ENCODE assay signal across 12 cellular contexts in the genomic region with DNA sequence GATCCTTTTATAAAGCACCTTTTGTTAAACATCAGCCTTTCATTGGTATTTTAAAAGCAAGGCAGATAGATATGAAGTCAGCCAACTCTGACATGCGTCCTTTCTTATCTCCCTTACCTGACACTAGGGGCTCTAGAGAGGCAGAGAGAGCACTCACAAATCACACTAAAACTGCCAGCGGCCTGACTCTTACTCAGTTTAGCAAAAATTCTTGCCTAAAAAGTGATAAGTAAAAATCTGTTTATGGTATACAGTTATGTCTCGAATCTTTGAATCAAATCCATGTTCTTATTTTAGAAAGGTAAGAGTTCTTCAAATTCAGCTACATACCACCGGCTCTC. TPM values are rescaled to one million over a fixed set of nuclear protein-coding genes. Genes with fewer than 3 reads are reported as not detected.
A peak's percentile ranks its signal among the peaks of the same experiment; 100 is the strongest.
DNase-seq lines count a peak whose midpoint lies in the region; ATAC-seq and TF ChIP-seq lines count a peak whose summit lies in the region.
"Had no signal": no experiment of that assay in that cellular context is flagged by ENCODE, and none has a peak within 500 bp of the region (broad histone marks: within the 10 kb centered on the region; RNA-seq: fewer than 3 reads in every experiment).

No MANE protein-coding gene starts in this region.

- no peaks in the 10 kb centered on the region for H3K4me1 ChIP-seq in A673 (ENCODE audit: insufficient read depth, low read length, poor library complexity, severe bottlenecking)
- H3K4me1 ChIP-seq: vagina had no signal

- DNase-seq in A673 (ENCODE audit: low spot score): peak; percentile 8
- DNase-seq in OCI-M1 (lab: John Stamatoyannopoulos, UW): peak; percentile 46
- peak; percentile 49 for DNase-seq in germinal center (ENCODE audit: low spot score)
- no peak for DNase-seq in stimulated activated CD4-positive, alpha-beta T cell treated with anti-CD3 and anti-CD28 coated beads, Interleukin-15, amount 100 ng/mL, for 24 hours
- no peak for DNase-seq in NCI-H345 treated with DMSO at 0.1 percent for 48 hours (lab: John Stamatoyannopoulos, UW; ENCODE audit: unreplicated experiment)
- no peak for DNase-seq in NCI-H774 (lab: John Stamatoyannopoulos, UW)
- DNase-seq: activated naive CD4-positive, alpha-beta T cell; stimulated activated CD4-positive, alpha-beta T cell treated with anti-CD3 and anti-CD28 coated beads, Interleukin-1b, Interleukin-23, amount 100 ng/mL, for 48 hours had no signal

- H3K36me3 ChIP-seq in A673 (ENCODE audit: insufficient read depth, low read length, poor library complexity, severe bottlenecking): no peaks in the 10 kb centered on the region
- H3K36me3 ChIP-seq: vagina had no signal

- no TSS peak for BruUV-seq in A673 (replicated peaks; lab: Mats Ljungman, UMichigan)

- ATAC-seq in GM18511 (IDR thresholded peaks at IDR 0.05; ENCODE audit: unreplicated experiment) (peak; percentile 46), HG03135 (IDR thresholded peaks at IDR 0.05; ENCODE audit: unreplicated experiment) (no peak)

- peak; percentile 48 for TF ChIP-seq CTCF in A673 (conservative IDR thresholded peaks at IDR 0.05; ENCODE audit: low read depth, low read length)

- H3K27me3 ChIP-seq in A673 (replicated peaks; ENCODE audit: insufficient read depth, low read depth, low read length, poor library complexity): peaks cover 14% of the 10 kb centered on the region
- H3K27me3 ChIP-seq: vagina had no signal

- intact Hi-C loops in A673 (cut with micrococcal nuclease; ENCODE audit: unreplicated experiment): no loop called here

- CTCF ChIA-PET in A673 (lab: Charles Lee): no interaction called here

- H3K4me3 ChIP-seq in A673 (ENCODE audit: low read depth, low read length, poor library complexity, severe bottlenecking): no peak overlapping the region
- H3K4me3 ChIP-seq: vagina had no signal

- no peak overlapping the region for H3K27ac ChIP-seq in A673 (ENCODE audit: low read depth, low read length, poor library complexity, severe bottlenecking)
- H3K27ac ChIP-seq: epithelial cell of prostate, vagina had no signal

- H3K9me3 ChIP-seq in A673 (ENCODE audit: low read depth, low read length, poor library complexity, severe bottlenecking): no peaks in the 10 kb centered on the region
- H3K9me3 ChIP-seq: vagina had no signal

- POLR2A ChIA-PET in A673 (lab: Charles Lee; ENCODE audit: low non-redundant PET): no interaction called here

RNA-seq across cellular contexts. Expression of a gene that starts 10.4 kb away (rescaled TPM):
- not detected in 2 replicates for total RNA-seq in A673 (2021)

RNA-seq across cellular contexts. Expression of a gene that starts 24.5 kb away (rescaled TPM):
- 0.45 and 0.52 TPM in 2 replicates for total RNA-seq in A673 (2021)

RNA-seq across cellular contexts. Expression of a gene that starts 24.7 kb away (rescaled TPM):
- 0.17 TPM in 1 of 2 replicates, not detected in the other for total RNA-seq in A673 (2021)

RNA-seq across cellular contexts. Expression of a gene that starts 57.9 kb away (rescaled TPM):
- not detected in 2 replicates for total RNA-seq in A673 (2021)
- total RNA-seq: vagina had no signal

Comparison
In these comparisons a context has a peak if more than half of its experiments do, and no peak if none do; other contexts are left out.
1. DNase-seq: peak in A673 (single experiment), OCI-M1 (single experiment) and germinal center (single experiment); none in stimulated activated CD4-positive, alpha-beta T cell treated with anti-CD3 and anti-CD28 coated beads, Interleukin-15, amount 100 ng/mL, for 24 hours (single experiment), NCI-H345 treated with DMSO at 0.1 percent for 48 hours (single experiment) and NCI-H774 (single experiment).